Comparison of ENCODE assay signal across 15 cellular contexts in genomic region chr20:47600967-47601547, GRCh38.
DNase-seq lines count a peak whose midpoint lies in the region; ATAC-seq and TF ChIP-seq lines count a peak whose summit lies in the region.
"Had no signal": no experiment of that assay in that cellular context is flagged by ENCODE, and none has a peak within 500 bp of the region (broad histone marks: within the 10 kb centered on the region; RNA-seq: fewer than 3 reads in every experiment).

No MANE protein-coding gene starts in this region.

- peak overlapping the region; percentile 31 to 99 (median 71); a peak in 19 of 22 replicates for H3K4me2 ChIP-seq in BLaER1 treated with 17β-estradiol and CSF1 and Interleukin-3, amounts not matched to agents 10 nM and 100 nM

- H3K27me3 Mint-ChIP-seq in T-helper 17 cell, result no peaks in the 10 kb centered on the region
- no peaks in the 10 kb centered on the region for H3K27me3 Mint-ChIP-seq in mesothelial cell of epicardium (ENCODE audit: low read depth)

- H3K4me3 Mint-ChIP-seq in T-helper 17 cell, result no peak overlapping the region
- H3K4me3 Mint-ChIP-seq in mesothelial cell of epicardium, result no peak overlapping the region

- H4K20me1 ChIP-seq in BLaER1 treated with 17β-estradiol and CSF1 and Interleukin-3, amounts not matched to agents 10 nM and 100 nM, result peaks cover 0 to 89% (median 0%) of the 10 kb centered on the region in 11 experiments; a peak in 4 of 22 replicates

- no peak overlapping the region; a peak in 1 of 20 replicates for H3K4me3 ChIP-seq in BLaER1 treated with 17β-estradiol and CSF1 and Interleukin-3, amounts not matched to agents 10 nM and 100 nM
- H3K4me3 ChIP-seq: MG63, SJSA1 had no signal

- peaks cover 0 to 29% (median 15%) of the 10 kb centered on the region in 11 experiments; a peak in 14 of 22 replicates for H3K9me3 ChIP-seq in BLaER1 treated with 17β-estradiol and CSF1 and Interleukin-3, amounts not matched to agents 10 nM and 100 nM (replicated peaks in 1 of 11)
- no peaks in the 10 kb centered on the region for H3K9me3 ChIP-seq in T-helper 17 cell (ENCODE audit: control insufficient read depth, low read length, poor library complexity, severe bottlenecking)
- H3K9me3 ChIP-seq: MG63, SJSA1 had no signal

- DNase-seq in NCI-H82 (lab: John Stamatoyannopoulos, UW) (peak; percentile 35), NCI-H82 treated with DMSO at 0.1 percent for 48 hours (lab: John Stamatoyannopoulos, UW; ENCODE audit: unreplicated experiment) (no peak), T-helper 17 cell (no peak), mesothelial cell of epicardium (ENCODE audit: low spot score in 2 of 2, unreplicated experiment in 2 of 2) (no peak), UCSD-AML1 (lab: John Stamatoyannopoulos, UW; ENCODE audit: unreplicated experiment) (no peak)
- DNase-seq: C1 segment of cervical spinal cord, DMS153, GOT3, MG63, NCI-H1417, NCI-H2029 had no signal

- peak overlapping the region in 9 of 11 experiments; percentile 17 to 58 (median 48); a peak in 17 of 22 replicates for H3K27ac ChIP-seq in BLaER1 treated with 17β-estradiol and CSF1 and Interleukin-3, amounts not matched to agents 10 nM and 100 nM
- H3K27ac ChIP-seq: SJSA1 had no signal

- H3K27ac Mint-ChIP-seq in T-helper 17 cell, result peak overlapping the region; percentile 27
- peak overlapping the region; percentile 37 for H3K27ac Mint-ChIP-seq in mesothelial cell of epicardium

- ATAC-seq in T-helper 17 cell, result no peak
- no peak for ATAC-seq in HG03196 (IDR thresholded peaks at IDR 0.05; ENCODE audit: unreplicated experiment)
- ATAC-seq in HG03139 (IDR thresholded peaks at IDR 0.05; ENCODE audit: unreplicated experiment), result no peak

- H3K9me3 Mint-ChIP-seq in mesothelial cell of epicardium, result no peaks in the 10 kb centered on the region

- H3K36me3 Mint-ChIP-seq in T-helper 17 cell (ENCODE audit: low read depth) (no peaks in the 10 kb centered on the region), mesothelial cell of epicardium (peaks cover 12% of the 10 kb centered on the region)

- H3K36me3 ChIP-seq in BLaER1 treated with 17β-estradiol and CSF1 and Interleukin-3, amounts not matched to agents 10 nM and 100 nM, result peaks cover 11 to 45% (median 27%) of the 10 kb centered on the region in 11 experiments; a peak in 20 of 22 replicates
- H3K36me3 ChIP-seq: MG63, SJSA1 had no signal

- H3K27me3 ChIP-seq in BLaER1 treated with 17β-estradiol and CSF1 and Interleukin-3, amounts not matched to agents 10 nM and 100 nM, result no peaks in the 10 kb centered on the region
- H3K27me3 ChIP-seq: MG63, SJSA1 had no signal

- peak overlapping the region in 1 of 11 experiments; percentile 18; a peak in 1 of 22 replicates for H3K9ac ChIP-seq in BLaER1 treated with 17β-estradiol and CSF1 and Interleukin-3, amounts not matched to agents 10 nM and 100 nM

- peaks cover 27% of the 10 kb centered on the region for H3K4me1 Mint-ChIP-seq in T-helper 17 cell
- H3K4me1 Mint-ChIP-seq in mesothelial cell of epicardium, result peaks cover 44% of the 10 kb centered on the region

- peaks cover 52 to 67% (median 61%) of the 10 kb centered on the region in 10 experiments for H3K4me1 ChIP-seq in BLaER1 treated with 17β-estradiol and CSF1 and Interleukin-3, amounts not matched to agents 10 nM and 100 nM

- TF ChIP-seq CTCF in mesothelial cell of epicardium (IDR thresholded peaks at IDR 0.05; ENCODE audit: unreplicated experiment), result no peak
